25 cellular contexts compared by ENCODE assay signal in the genomic region with DNA sequence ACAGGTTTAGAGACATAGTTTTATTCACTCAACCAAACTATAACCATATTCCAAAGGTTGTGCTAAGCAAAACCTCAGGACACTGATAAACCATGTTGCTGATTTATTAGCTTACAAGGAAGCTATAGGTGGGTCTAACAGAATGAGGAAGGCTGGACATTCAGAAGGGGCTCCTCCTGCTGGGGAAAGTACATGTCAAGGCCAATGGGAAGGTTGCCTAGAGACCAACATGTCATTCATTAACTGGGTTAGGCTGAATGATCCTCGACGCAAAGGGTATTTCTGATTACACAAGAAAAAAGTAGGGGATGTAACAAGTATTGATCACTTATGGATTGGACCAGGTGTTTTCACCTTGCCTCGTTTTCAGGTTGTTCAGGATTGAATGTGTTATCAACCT. TPM values are rescaled to one million over a fixed set of nuclear protein-coding genes. Genes with fewer than 3 reads are reported as not detected.
A peak's percentile ranks its signal among the peaks of the same experiment; 100 is the strongest.
DNase-seq lines count a peak whose midpoint lies in the region; ATAC-seq and TF ChIP-seq lines count a peak whose summit lies in the region.
"Had no signal": no experiment of that assay in that cellular context is flagged by ENCODE, and none has a peak within 500 bp of the region (broad histone marks: within the 10 kb centered on the region; RNA-seq: fewer than 3 reads in every experiment).

No MANE protein-coding gene starts in this region.

- H4K20me1 ChIP-seq in hepatocyte (ENCODE audit: insufficient read depth, poor library complexity, severe bottlenecking), result no peaks in the 10 kb centered on the region

- no peak overlapping the region for H2AFZ ChIP-seq in hepatocyte

- H3K27me3 ChIP-seq in SJSA1 (replicated peaks), result no peaks in the 10 kb centered on the region
- no peaks in the 10 kb centered on the region for H3K27me3 ChIP-seq in hepatocyte
- H3K27me3 ChIP-seq: cardiac muscle cell had no signal

- peak; percentile 4 for DNase-seq in DMS 273 (lab: John Stamatoyannopoulos, UW; ENCODE audit: unreplicated experiment)
- no peak for DNase-seq in DMS 273 treated with DMSO at 0.1 percent for 48 hours (lab: John Stamatoyannopoulos, UW)
- DNase-seq in SJSA1 (ENCODE audit: low read depth in 1 of 2, low spot score in 2 of 2), result no peak
- peak; percentile 44 for DNase-seq in hepatocyte (ENCODE audit: low spot score)
- no peak for DNase-seq in progenitor cell of endocrine pancreas (ENCODE audit: low spot score, unreplicated experiment)
- DNase-seq in activated CD4-positive, alpha-beta memory T cell treated with anti-CD3 and anti-CD28 coated beads, Interleukin-2, amount 10 ng/mL, durations not matched to agents 7 days and 5 days, result no peak
- no peak for DNase-seq in activated T-cell treated with anti-CD3 and anti-CD28 coated beads, Interleukin-2, amount 50 U/mL, for 48 hours
- DNase-seq: activated CD4-positive, alpha-beta T cell treated with anti-CD3 and anti-CD28 coated beads, Interleukin-2, amount 10 ng/mL, durations not matched to agents 7 days and 5 days; AML-193; aorta; DND-41; MV-4-11; NCI-H187 treated with DMSO at 0.1 percent for 48 hours; NCI-H526 treated with DMSO at 0.1 percent for 48 hours; RPMI8226; SK-N-SH; T-helper 2 cell had no signal

- H3K4me1 ChIP-seq in SJSA1 (replicated peaks) (peaks cover 31% of the 10 kb centered on the region), hepatocyte (ENCODE audit: insufficient read depth) (peaks cover 20% of the 10 kb centered on the region)

- POLR2A ChIA-PET in activated CD4-positive, alpha-beta memory T cell treated with anti-CD3 and anti-CD28 coated beads, Interleukin-2, amount 10 ng/mL, durations not matched to agents 7 days and 5 days (lab: Charles Lee), result no interaction called here

- peaks cover 8% of the 10 kb centered on the region for H3K9me3 Mint-ChIP-seq in progenitor cell of endocrine pancreas (ENCODE audit: low read depth)
- H3K9me3 Mint-ChIP-seq in activated CD4-positive, alpha-beta memory T cell treated with anti-CD3 and anti-CD28 coated beads, Interleukin-2, amount 10 ng/mL, durations not matched to agents 7 days and 5 days, result peaks cover 4% of the 10 kb centered on the region
- H3K9me3 Mint-ChIP-seq: activated naive CD4-positive, alpha-beta T cell treated with anti-CD3 and anti-CD28 coated beads, Interleukin-2, amount 50 U/mL, for 72 hours; dendritic cell treated with granulocyte-macrophage colony-stimulating factor and Interleukin-4, amounts not matched to agents 40 ng/mL and 50 ng/mL, for 4 days had no signal

- no peaks in the 10 kb centered on the region for H3K79me2 ChIP-seq in hepatocyte

- 77% methylated on average over 3 of the region's 3 CpGs for WGBS in hepatocyte (ENCODE audit: low lambda C conversion rate, missing lambda C conversion rate)

- peak overlapping the region; percentile 59 for H3K27ac Mint-ChIP-seq in progenitor cell of endocrine pancreas
- H3K27ac Mint-ChIP-seq in activated CD4-positive, alpha-beta memory T cell treated with anti-CD3 and anti-CD28 coated beads, Interleukin-2, amount 10 ng/mL, durations not matched to agents 7 days and 5 days, result no peak overlapping the region
- H3K27ac Mint-ChIP-seq: activated CD4-positive, alpha-beta T cell treated with anti-CD3 and anti-CD28 coated beads, Interleukin-2, amount 10 ng/mL, durations not matched to agents 7 days and 5 days; activated naive CD4-positive, alpha-beta T cell treated with anti-CD3 and anti-CD28 coated beads, Interleukin-2, amount 50 U/mL, for 72 hours; dendritic cell treated with granulocyte-macrophage colony-stimulating factor and Interleukin-4, amounts not matched to agents 40 ng/mL and 50 ng/mL, for 4 days had no signal

- H3K36me3 Mint-ChIP-seq in progenitor cell of endocrine pancreas (ENCODE audit: insufficient read depth), result peaks cover 28% of the 10 kb centered on the region
- H3K36me3 Mint-ChIP-seq in activated CD4-positive, alpha-beta memory T cell treated with anti-CD3 and anti-CD28 coated beads, Interleukin-2, amount 10 ng/mL, durations not matched to agents 7 days and 5 days (ENCODE audit: low read depth), result no peaks in the 10 kb centered on the region

- peak; percentile 7 for TF ChIP-seq CTCF in hepatocyte (IDR thresholded peaks at IDR 0.05; ENCODE audit: poor library complexity)
- TF ChIP-seq CTCF in progenitor cell of endocrine pancreas (IDR thresholded peaks at IDR 0.05; ENCODE audit: unreplicated experiment), result peak; percentile 24

- no peaks in the 10 kb centered on the region for H3K27me3 Mint-ChIP-seq in progenitor cell of endocrine pancreas
- no peaks in the 10 kb centered on the region for H3K27me3 Mint-ChIP-seq in activated CD4-positive, alpha-beta memory T cell treated with anti-CD3 and anti-CD28 coated beads, Interleukin-2, amount 10 ng/mL, durations not matched to agents 7 days and 5 days
- H3K27me3 Mint-ChIP-seq: activated CD4-positive, alpha-beta T cell treated with anti-CD3 and anti-CD28 coated beads, Interleukin-2, amount 10 ng/mL, durations not matched to agents 7 days and 5 days; dendritic cell treated with granulocyte-macrophage colony-stimulating factor and Interleukin-4, amounts not matched to agents 40 ng/mL and 50 ng/mL, for 4 days had no signal

- no peak overlapping the region for H3K4me3 Mint-ChIP-seq in progenitor cell of endocrine pancreas (ENCODE audit: low read depth)
- H3K4me3 Mint-ChIP-seq in activated CD4-positive, alpha-beta memory T cell treated with anti-CD3 and anti-CD28 coated beads, Interleukin-2, amount 10 ng/mL, durations not matched to agents 7 days and 5 days, result no peak overlapping the region
- H3K4me3 Mint-ChIP-seq: activated CD4-positive, alpha-beta T cell treated with anti-CD3 and anti-CD28 coated beads, Interleukin-2, amount 10 ng/mL, durations not matched to agents 7 days and 5 days; dendritic cell treated with granulocyte-macrophage colony-stimulating factor and Interleukin-4, amounts not matched to agents 40 ng/mL and 50 ng/mL, for 4 days had no signal

- H3K4me3 ChIP-seq in SJSA1 (no peak overlapping the region), hepatocyte (no peak overlapping the region)
- H3K4me3 ChIP-seq: cardiac muscle cell had no signal

- H3K36me3 ChIP-seq in SJSA1, result peaks cover 14% of the 10 kb centered on the region
- H3K36me3 ChIP-seq in hepatocyte (replicated peaks; ENCODE audit: insufficient read depth, low read depth), result no peaks in the 10 kb centered on the region

- H3K4me2 ChIP-seq in hepatocyte, result peak overlapping the region; percentile 44
- H3K4me2 ChIP-seq: SK-N-SH had no signal

- H3K27ac ChIP-seq in SJSA1 (peak overlapping the region; percentile 88), hepatocyte (peak overlapping the region; percentile 72)
- H3K27ac ChIP-seq: 22Rv1, cardiac muscle cell, VCaP had no signal

- H3K9me3 ChIP-seq in SJSA1 (replicated peaks) (peaks cover 13% of the 10 kb centered on the region), hepatocyte (ENCODE audit: low read depth) (peaks cover 6% of the 10 kb centered on the region)
- H3K9me3 ChIP-seq: SK-N-SH had no signal

- CTCF ChIA-PET in activated CD4-positive, alpha-beta memory T cell treated with anti-CD3 and anti-CD28 coated beads, Interleukin-2, amount 10 ng/mL, durations not matched to agents 7 days and 5 days (lab: Charles Lee), result interaction anchor here (1.4 to 1.6 kb wide), 2 partner anchors 296 to 320 kb away, joined by 4 read pairs; no protein-coding TSS in a partner anchor

- no peak for ATAC-seq in HG02642 (IDR thresholded peaks at IDR 0.05; ENCODE audit: poor library complexity, unreplicated experiment)
- ATAC-seq: activated naive CD4-positive, alpha-beta T cell treated with anti-CD3 and anti-CD28 coated beads, Interleukin-2, amount 50 U/mL, for 72 hours; left lobe of liver had no signal

- H3K4me1 Mint-ChIP-seq in progenitor cell of endocrine pancreas (ENCODE audit: low read depth), result peaks cover 18% of the 10 kb centered on the region
- H3K4me1 Mint-ChIP-seq in activated CD4-positive, alpha-beta memory T cell treated with anti-CD3 and anti-CD28 coated beads, Interleukin-2, amount 10 ng/mL, durations not matched to agents 7 days and 5 days, result no peaks in the 10 kb centered on the region
- H3K4me1 Mint-ChIP-seq: activated CD4-positive, alpha-beta T cell treated with anti-CD3 and anti-CD28 coated beads, Interleukin-2, amount 10 ng/mL, durations not matched to agents 7 days and 5 days had no signal

- H3K9me2 ChIP-seq in hepatocyte (replicated peaks; ENCODE audit: insufficient read depth), result no peaks in the 10 kb centered on the region
- H3K9me2 ChIP-seq: SK-N-SH had no signal

RNA-seq across cellular contexts. Expression of a gene that starts 30.3 kb away (rescaled TPM):
- total RNA-seq in SJSA1 (2014; rRNA removed; shearing (Covaris generic)), result 0.08 TPM in 1 of 2 replicates, not detected in the other
- total RNA-seq in hepatocyte, result 0.10 and 0.24 TPM in 2 replicates
- polyA plus RNA-seq in hepatocyte, result not detected in 2 replicates
- not detected in 2 replicates for total RNA-seq in progenitor cell of endocrine pancreas
- total RNA-seq in activated CD4-positive, alpha-beta memory T cell treated with anti-CD3 and anti-CD28 coated beads, Interleukin-2, amount 10 ng/mL, durations not matched to agents 7 days and 5 days, result not detected
- total RNA-seq: activated CD4-positive, alpha-beta T cell treated with anti-CD3 and anti-CD28 coated beads, Interleukin-2, amount 10 ng/mL, durations not matched to agents 7 days and 5 days; activated naive CD4-positive, alpha-beta T cell treated with anti-CD3 and anti-CD28 coated beads, Interleukin-2, amount 50 U/mL, for 72 hours; cardiac muscle cell; glomerular endothelial cell had no signal
- polyA plus RNA-seq: aorta, cardiac muscle cell, SK-N-SH had no signal

Comparison
In these comparisons a context has a peak if more than half of its experiments do, and no peak if none do; other contexts are left out.
1. DNase-seq: peak in DMS 273 (single experiment) and hepatocyte (single experiment); none in DMS 273 treated with DMSO at 0.1 percent for 48 hours (single experiment), SJSA1 (0 of 2), progenitor cell of endocrine pancreas (single experiment), activated CD4-positive, alpha-beta memory T cell treated with anti-CD3 and anti-CD28 coated beads, Interleukin-2, amount 10 ng/mL, durations not matched to agents 7 days and 5 days (single experiment) and activated T-cell treated with anti-CD3 and anti-CD28 coated beads, Interleukin-2, amount 50 U/mL, for 48 hours (0 of 2).